ENCODE assay signal across 28 cellular contexts in genomic region chr16:14315683-14316320, GRCh38.
"Had no signal": no experiment of that assay in that cellular context is flagged by ENCODE, and none has a peak within 500 bp of the region (broad histone marks: within the 10 kb centered on the region; RNA-seq: fewer than 3 reads in every experiment).

No MANE protein-coding gene starts in this region.

- ATAC-seq: activated CD4-positive, alpha-beta T cell treated with anti-CD3 and anti-CD28 coated beads for 36 hours; activated CD8-positive, alpha-beta memory T cell treated with anti-CD3 and anti-CD28 coated beads, Interleukin-2, amount 10 ng/mL, durations not matched to agents 7 days and 5 days; activated CD8-positive, alpha-beta T cell treated with anti-CD3 and anti-CD28 coated beads, Interleukin-2, amount 10 ng/mL, durations not matched to agents 7 days and 5 days; activated naive CD8-positive, alpha-beta T cell treated with anti-CD3 and anti-CD28 coated beads, Interleukin-2, amount 50 U/mL, for 24 hours; body of pancreas; effector memory CD8-positive, alpha-beta T cell; T-helper 17 cell had no signal

- H3K36me3 ChIP-seq: esophagus muscularis mucosa had no signal

- H3K27ac ChIP-seq: esophagus muscularis mucosa had no signal

- DNase-seq: activated CD4-positive, alpha-beta memory T cell treated with anti-CD3 and anti-CD28 coated beads for 36 hours; activated CD4-positive, alpha-beta T cell treated with anti-CD3 and anti-CD28 coated beads for 36 hours; activated CD4-positive, alpha-beta T cell treated with anti-CD3 and anti-CD28 coated beads, Interleukin-2, amount 10 ng/mL, durations not matched to agents 24 days and 14 days; activated CD4-positive, CD25-positive, alpha-beta regulatory T cell; activated CD4-positive, CD25-positive, alpha-beta regulatory T cell treated with anti-CD3 and anti-CD28 coated beads, Interleukin-2, amount 50 U/mL, for 72 hours; activated CD8-positive, alpha-beta memory T cell treated with anti-CD3 and anti-CD28 coated beads, Interleukin-2, amount 10 ng/mL, durations not matched to agents 7 days and 5 days; activated CD8-positive, alpha-beta memory T cell treated with anti-CD3 and anti-CD28 coated beads, Interleukin-2, amount 50 U/mL, for 4 hours; activated CD8-positive, alpha-beta T cell treated with anti-CD3 and anti-CD28 coated beads, Interleukin-2, amount 10 ng/mL, durations not matched to agents 7 days and 5 days; activated effector memory CD4-positive, alpha-beta T cell treated with anti-CD3 and anti-CD28 coated beads, Interleukin-2, amount 50 U/mL, for 16 hours; activated naive CD4-positive, alpha-beta T cell treated with anti-CD3 and anti-CD28 coated beads for 36 hours; activated naive CD8-positive, alpha-beta T cell treated with anti-CD3 and anti-CD28 coated beads for 36 hours; activated naive CD8-positive, alpha-beta T cell treated with anti-CD3 and anti-CD28 coated beads, Interleukin-2, amount 50 U/mL, for 24 hours; activated T-cell treated with anti-CD3 and anti-CD28 coated beads, Interleukin-2, amount 50 U/mL, for 1 hour; activated T-cell treated with anti-CD3 and anti-CD28 coated beads, Interleukin-2, amount 50 U/mL, for 48 hours; anterior cingulate cortex; body of pancreas; caudate nucleus; cortex of kidney; dermis blood vessel endothelial cell; effector CD4-positive, alpha-beta T cell; effector memory CD8-positive, alpha-beta T cell; erythroblast; foreskin melanocyte; head of caudate nucleus; T-helper 1 cell; T-helper 17 cell; T1000 had no signal

- H3K27me3 ChIP-seq: body of pancreas, esophagus muscularis mucosa had no signal

- H3K9me3 ChIP-seq: body of pancreas, esophagus muscularis mucosa had no signal

- H3K4me3 ChIP-seq: body of pancreas, esophagus muscularis mucosa had no signal
